ENCODE assay signal across 15 cellular contexts in the genomic region with DNA sequence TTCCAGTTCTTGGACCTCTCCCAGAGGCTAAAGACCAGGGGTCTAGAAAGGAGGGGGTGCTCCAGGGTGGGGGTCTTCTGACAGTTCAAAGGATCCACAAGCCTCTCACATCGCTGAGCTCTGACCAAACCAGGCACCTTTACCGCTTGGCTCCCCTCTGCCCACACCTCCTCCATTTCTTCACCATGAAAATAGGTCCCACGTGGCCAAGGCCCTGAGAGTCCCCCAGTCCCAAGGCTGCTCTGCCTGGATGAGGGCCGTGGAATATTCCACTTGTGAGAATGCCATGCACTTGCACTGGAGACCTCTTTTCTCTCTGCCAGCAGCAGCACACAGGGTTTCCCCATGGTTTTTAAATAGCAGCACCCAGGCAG.
A peak's percentile ranks its signal among the peaks of the same experiment; 100 is the strongest.
DNase-seq lines count a peak whose midpoint lies in the region; ATAC-seq and TF ChIP-seq lines count a peak whose summit lies in the region.
"Had no signal": no experiment of that assay in that cellular context is flagged by ENCODE, and none has a peak within 500 bp of the region (broad histone marks: within the 10 kb centered on the region; RNA-seq: fewer than 3 reads in every experiment).

No MANE protein-coding gene starts in this region.

- no peak overlapping the region for H3K9ac ChIP-seq in MM.1S (ENCODE audit: low read length)
- H3K9ac ChIP-seq: GM23248 had no signal

- intact Hi-C loops in left ventricle myocardium superior (cut with micrococcal nuclease) (no loop called here), spleen (cut with DNase I; ENCODE audit: low total_unique reads) (loop anchor here (10.0 kb wide), 1 partner anchor 83 kb away; a partner anchor contains a TSS)

- H4K20me1 ChIP-seq in MM.1S (ENCODE audit: insufficient read depth, low read length), result no peaks in the 10 kb centered on the region

- peaks cover 0 to 43% of the 10 kb centered on the region in 2 donors for H3K4me1 ChIP-seq in right atrium auricular region
- peaks cover 0 to 12% (median 4%) of the 10 kb centered on the region in 6 donors for H3K4me1 ChIP-seq in spleen
- peaks cover 22% of the 10 kb centered on the region for H3K4me1 ChIP-seq in MM.1S (ENCODE audit: low read length)

- TF ChIP-seq CTCF in right atrium auricular region (IDR thresholded peaks at IDR 0.05), result no peak
- no peak for TF ChIP-seq CTCF in spleen (IDR thresholded peaks at IDR 0.05 in 8 of 11, conservative IDR thresholded peaks at IDR 0.05 in 3 of 11)
- no peak for TF ChIP-seq CTCF in MM.1S (IDR thresholded peaks at IDR 0.05; ENCODE audit: low read length)

- no peak overlapping the region for H3K4me2 ChIP-seq in MM.1S (ENCODE audit: low read depth, low read length)

- H3K9me3 ChIP-seq in right atrium auricular region (no peaks in the 10 kb centered on the region), spleen (no peaks in the 10 kb centered on the region), MM.1S (replicated peaks; ENCODE audit: insufficient read depth, low read length) (no peaks in the 10 kb centered on the region)

- peaks cover 40% of the 10 kb centered on the region for H3F3A ChIP-seq in MM.1S (ENCODE audit: insufficient read depth, low read length)

- 67 to 82% (median 76%) methylated on average over 4 of the region's 4 CpGs for WGBS in spleen, 5 donors

- H3K27ac ChIP-seq in right atrium auricular region, result no peak overlapping the region
- H3K27ac ChIP-seq in spleen, result no peak overlapping the region
- no peak overlapping the region for H3K27ac ChIP-seq in MM.1S (ENCODE audit: low read length)
- H3K27ac ChIP-seq: GM23248 had no signal

- H3K4me3 ChIP-seq in right atrium auricular region, result no peak overlapping the region
- no peak overlapping the region for H3K4me3 ChIP-seq in spleen
- H3K4me3 ChIP-seq in MM.1S (ENCODE audit: low read length), result no peak overlapping the region
- H3K4me3 ChIP-seq: GM23248 had no signal

- H3K36me3 ChIP-seq in right atrium auricular region (peaks cover 15% of the 10 kb centered on the region), spleen (peaks cover 0 to 38% (median 23%) of the 10 kb centered on the region in 6 donors), MM.1S (replicated peaks; ENCODE audit: insufficient read depth, low read length) (no peaks in the 10 kb centered on the region; the same call in 1 of the 2 replicates)

- no peak for TF ChIP-seq POLR2A in spleen (IDR thresholded peaks at IDR 0.05)

- no peak for ATAC-seq in left ventricle myocardium superior

- DNase-seq in left ventricle myocardium superior (peak; percentile 22), right atrium auricular region (ENCODE audit: low spot score) (no peak), midbrain (lab: John Stamatoyannopoulos, UW) (peak; percentile 36), spleen (peak; percentile 58), MM.1S (no peak), mesenteric fat pad (ENCODE audit: low spot score) (no peak)
- DNase-seq: Calu3; CD4-positive, alpha-beta memory T cell; COR-L47; DMS53; DMS79 treated with DMSO at 0.1 percent for 48 hours; GF-D8; GM23248; H7; HCEC 1CT had no signal

- H2AFZ ChIP-seq in MM.1S (ENCODE audit: low read length), result no peak overlapping the region
- H2AFZ ChIP-seq: GM23248 had no signal

- H3K9me2 ChIP-seq in MM.1S (replicated peaks; ENCODE audit: insufficient read depth, low read length), result no peaks in the 10 kb centered on the region

- peaks cover 42% of the 10 kb centered on the region for H3K79me2 ChIP-seq in MM.1S (ENCODE audit: low read length)

- no peaks in the 10 kb centered on the region for H3K27me3 ChIP-seq in right atrium auricular region
- no peaks in the 10 kb centered on the region for H3K27me3 ChIP-seq in spleen (replicated peaks in 1 of 7)
- no peaks in the 10 kb centered on the region for H3K27me3 ChIP-seq in MM.1S (replicated peaks; ENCODE audit: insufficient read depth, low read length)

Comparison
In these comparisons a context has a peak if more than half of its experiments do, and no peak if none do; other contexts are left out.
1. DNase-seq: peak in left ventricle myocardium superior (single experiment), midbrain (single experiment) and spleen (single experiment); none in right atrium auricular region (single experiment), MM.1S (single experiment) and mesenteric fat pad (single experiment).